In genomic region chr17:57481901-57482300, GRCh38 we compare ENCODE assay signal across 11 cellular contexts.
DNase-seq lines count a peak whose midpoint lies in the region; ATAC-seq, FAIRE-seq and TF ChIP-seq lines count a peak whose summit lies in the region.
"Had no signal": no experiment of that assay in that cellular context is flagged by ENCODE, and none has a peak within 500 bp of the region (broad histone marks: within the 10 kb centered on the region; RNA-seq: fewer than 3 reads in every experiment).

No MANE protein-coding gene starts in this region.

- H3K27ac ChIP-seq in adrenal gland (peak overlapping the region; percentile 65 to 92 (median 84)), testis (peak overlapping the region in 1 of 2 donors; percentile 53)
- H3K27ac ChIP-seq: spleen, stomach had no signal

- TF ChIP-seq POLR2A in adrenal gland (IDR thresholded peaks at IDR 0.05) (no peak), testis (IDR thresholded peaks at IDR 0.05) (no peak)

- H3K4me3 ChIP-seq in adrenal gland (no peak overlapping the region), testis (no peak overlapping the region)
- H3K4me3 ChIP-seq: spleen, stomach had no signal

- 30 to 37% (median 33%) methylated on average over 6 of the region's 6 CpGs for WGBS in adrenal gland, 4 donors
- 64 to 73% methylated on average over 6 of the region's 6 CpGs for WGBS in testis, 2 donors

- ATAC-seq in HG03469 (IDR thresholded peaks at IDR 0.05; ENCODE audit: unreplicated experiment) (no peak), HG02884 (IDR thresholded peaks at IDR 0.05; ENCODE audit: unreplicated experiment) (no peak)

- no peaks in the 10 kb centered on the region for H3K27me3 ChIP-seq in adrenal gland
- no peaks in the 10 kb centered on the region for H3K27me3 ChIP-seq in testis
- H3K27me3 ChIP-seq: spleen, stomach had no signal

- H3K9me3 ChIP-seq in adrenal gland (replicated peaks in 1 of 3) (no peaks in the 10 kb centered on the region), testis (no peaks in the 10 kb centered on the region)
- H3K9me3 ChIP-seq: spleen, stomach had no signal

- TF ChIP-seq CTCF in adrenal gland (IDR thresholded peaks at IDR 0.05), result no peak
- TF ChIP-seq CTCF in testis (IDR thresholded peaks at IDR 0.05), result no peak

- H3K4me1 ChIP-seq in adrenal gland (replicated peaks in 1 of 2) (peaks cover 32 to 75% of the 10 kb centered on the region in 2 donors), testis (peaks cover 48% of the 10 kb centered on the region)

- FAIRE-seq in GM19239 (lab: Jason Lieb, UNC), result no peak
- FAIRE-seq: islet of Langerhans had no signal

- intact Hi-C loops in adrenal gland (cut with DNase I) (no loop called here), testis (cut with DNase I; ENCODE audit: low total_unique reads) (no loop called here)

- H3K36me3 ChIP-seq in adrenal gland (replicated peaks in 1 of 2), result no peaks in the 10 kb centered on the region
- no peaks in the 10 kb centered on the region for H3K36me3 ChIP-seq in testis (ENCODE audit: low read depth, missing control alignments)
- H3K36me3 ChIP-seq: spleen, stomach had no signal

- DNase-seq in H4 (ENCODE audit: low spot score) (peak; percentile 88), adrenal gland (peak; percentile 59 to 89 (median 72)), iris pigment epithelial cell (ENCODE audit: low read depth) (peak; percentile 100), testis (peak; percentile 52), GM19239 (ENCODE audit: insufficient read length, low spot score) (no peak)
- DNase-seq: NCI-H774, spleen, stomach had no signal
